ENCODE assay signal across 27 cellular contexts in the genomic region with DNA sequence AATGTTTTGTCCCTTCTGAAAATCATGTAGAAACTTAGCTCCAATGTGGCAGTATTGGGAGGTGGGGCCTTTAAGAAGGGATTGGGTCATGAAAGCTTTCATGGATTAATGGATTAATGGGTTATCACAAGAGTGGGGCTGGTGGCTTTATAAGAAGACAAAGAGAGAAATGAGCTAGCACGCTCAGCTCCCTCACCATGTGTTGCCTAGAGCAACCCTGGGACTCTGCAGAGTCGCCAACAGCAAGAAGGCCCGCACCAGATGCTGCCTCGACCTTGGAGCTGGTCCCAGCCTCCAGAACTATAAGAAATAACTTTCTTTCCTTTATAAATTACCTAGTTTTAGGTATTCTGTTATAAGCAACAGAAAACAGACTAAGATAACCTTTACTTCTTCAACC.
"Had no signal": no experiment of that assay in that cellular context is flagged by ENCODE, and none has a peak within 500 bp of the region (broad histone marks: within the 10 kb centered on the region; RNA-seq: fewer than 3 reads in every experiment).

No MANE protein-coding gene starts in this region.

- H3K9me3 Mint-ChIP-seq: endodermal cell; memory B cell; stimulated activated naive CD8-positive, alpha-beta T cell treated with anti-CD3 and anti-CD28 coated beads, Interleukin-15, Interleukin-2, amounts not matched to agents 100 ng/mL and 50 ng/mL, for 24 hours had no signal

- H3K4me1 ChIP-seq: colonic mucosa, foreskin keratinocyte, gastroesophageal sphincter, heart left ventricle, parathyroid adenoma, sigmoid colon, spleen, tibial nerve, upper lobe of left lung had no signal

- H3K9ac ChIP-seq: neural progenitor cell, parathyroid adenoma had no signal

- H3K4me1 Mint-ChIP-seq: memory B cell; nephron; stimulated activated naive B cell treated with anti-CD40 and anti-IgM and Interleukin-4, amounts not matched to agents 10 μg/mL and 1 μg/mL and 100 μg/mL, for 72 hours had no signal

- H3K36me3 ChIP-seq: colonic mucosa, gastroesophageal sphincter, heart left ventricle, neural progenitor cell, sigmoid colon, spleen, thoracic aorta, tibial nerve, upper lobe of left lung had no signal

- H3K4me3 ChIP-seq: colonic mucosa, gastroesophageal sphincter, heart left ventricle, hepatocyte, lung, neural progenitor cell, sigmoid colon, spleen, thoracic aorta, tibial nerve, upper lobe of left lung had no signal

- DNase-seq: colonic mucosa; effector CD8-positive, alpha-beta T cell; endodermal cell; heart left ventricle; kidney; midbrain; naive thymus-derived CD4-positive, alpha-beta T cell; right cardiac atrium; sigmoid colon; spleen; stimulated activated CD4-positive, alpha-beta T cell treated with anti-CD3 and anti-CD28 coated beads, Interleukin-2, amount 100 ng/mL, for 48 hours; stimulated activated naive B cell treated with anti-CD40 and anti-IgM and Interleukin-4, amounts not matched to agents 10 μg/mL and 1 μg/mL and 100 μg/mL, for 72 hours; upper lobe of left lung had no signal

- H3K9me3 ChIP-seq: colonic mucosa, gastroesophageal sphincter, heart left ventricle, sigmoid colon, spleen, thoracic aorta, tibial nerve, upper lobe of left lung had no signal

- H3K4me2 ChIP-seq: hepatocyte, neural progenitor cell had no signal

- H3K27me3 ChIP-seq: colonic mucosa, foreskin keratinocyte, gastroesophageal sphincter, hepatocyte, neural progenitor cell, sigmoid colon, spleen, tibial nerve, upper lobe of left lung had no signal

- H3K4me3 Mint-ChIP-seq: dendritic cell treated with granulocyte-macrophage colony-stimulating factor and Interleukin-4, amounts not matched to agents 40 ng/mL and 50 ng/mL, for 4 days; endodermal cell; memory B cell; nephron; neural progenitor cell; stimulated activated naive B cell treated with anti-CD40 and anti-IgM and Interleukin-4, amounts not matched to agents 10 μg/mL and 1 μg/mL and 100 μg/mL, for 72 hours; stimulated activated naive CD8-positive, alpha-beta T cell treated with anti-CD3 and anti-CD28 coated beads, Interleukin-15, Interleukin-2, amounts not matched to agents 100 ng/mL and 50 ng/mL, for 24 hours had no signal

- H3K27ac ChIP-seq: colonic mucosa, epithelial cell of prostate, foreskin keratinocyte, gastroesophageal sphincter, heart left ventricle, hepatocyte, neural progenitor cell, parathyroid adenoma, sigmoid colon, spleen, thoracic aorta, tibial nerve, upper lobe of left lung had no signal

- H3K27ac Mint-ChIP-seq: dendritic cell treated with granulocyte-macrophage colony-stimulating factor and Interleukin-4, amounts not matched to agents 40 ng/mL and 50 ng/mL, for 4 days; endodermal cell; memory B cell; naive thymus-derived CD4-positive, alpha-beta T cell; nephron; neural progenitor cell; progenitor cell of endocrine pancreas; stimulated activated naive B cell treated with anti-CD40 and anti-IgM and Interleukin-4, amounts not matched to agents 10 μg/mL and 1 μg/mL and 100 μg/mL, for 72 hours; stimulated activated naive CD8-positive, alpha-beta T cell treated with anti-CD3 and anti-CD28 coated beads, Interleukin-15, Interleukin-2, amounts not matched to agents 100 ng/mL and 50 ng/mL, for 24 hours had no signal

- H2AFZ ChIP-seq: hepatocyte, neural progenitor cell, parathyroid adenoma had no signal

- H3K36me3 Mint-ChIP-seq: memory B cell; naive thymus-derived CD4-positive, alpha-beta T cell; neural progenitor cell; stimulated activated naive B cell treated with anti-CD40 and anti-IgM and Interleukin-4, amounts not matched to agents 10 μg/mL and 1 μg/mL and 100 μg/mL, for 72 hours had no signal

- H3K27me3 Mint-ChIP-seq: progenitor cell of endocrine pancreas had no signal
